ENCODE assay signal across 14 cellular contexts in genomic region chr4:122980860-122981259, GRCh38. TPM values are rescaled to one million over a fixed set of nuclear protein-coding genes. Genes with fewer than 3 reads are reported as not detected.
DNase-seq lines count a peak whose midpoint lies in the region; ATAC-seq and TF ChIP-seq lines count a peak whose summit lies in the region.
"Had no signal": no experiment of that assay in that cellular context is flagged by ENCODE, and none has a peak within 500 bp of the region (broad histone marks: within the 10 kb centered on the region; RNA-seq: fewer than 3 reads in every experiment).

No MANE protein-coding gene starts in this region.

- ATAC-seq in HG02852 (IDR thresholded peaks at IDR 0.05; ENCODE audit: unreplicated experiment) = no peak
- ATAC-seq: HepG2 had no signal

- H3K4me3 ChIP-seq in choroid plexus epithelial cell (ENCODE audit: low read depth, low read length) = no peak overlapping the region
- H3K4me3 ChIP-seq: HAP-1 had no signal

- TF ChIP-seq CTCF in choroid plexus epithelial cell (conservative IDR thresholded peaks at IDR 0.05; ENCODE audit: low read depth, low read length) = no peak

- DNase-seq in LHCN-M2 (ENCODE audit: low read depth) (peak; percentile 31), choroid plexus epithelial cell (ENCODE audit: low read depth) (peak; percentile 30), fibroblast of peridontal ligament (ENCODE audit: extremely low read depth) (peak; percentile 7), myocyte (ENCODE audit: low read depth) (peak; percentile 6), medulla oblongata (ENCODE audit: extremely low spot score) (no peak), inferior parietal cortex (ENCODE audit: extremely low spot score) (no peak)
- DNase-seq: C1 segment of cervical spinal cord; Calu3; CD4-positive, alpha-beta T cell; DND-41; GDM1 had no signal

RNA-seq across cellular contexts. Expression of gene NUDT6, which starts 58.5 kb away (rescaled TPM):
- total RNA-seq in LHCN-M2 (2014; rRNA removed) (11.3 and 14.1 TPM in 2 replicates), myocyte (8.7 and 13.5 TPM in 2 replicates)
- polyA plus RNA-seq in LHCN-M2 (2012) = 7.5 TPM
- polyA plus RNA-seq in myocyte (2012) = 9.2 TPM

Comparison
In these comparisons a context has a peak if more than half of its experiments do, and no peak if none do; other contexts are left out.
1. DNase-seq: peak in LHCN-M2 (single experiment), choroid plexus epithelial cell (single experiment), fibroblast of peridontal ligament (single experiment) and myocyte (single experiment); none in medulla oblongata (single experiment) and inferior parietal cortex (single experiment).